In the genomic region with DNA sequence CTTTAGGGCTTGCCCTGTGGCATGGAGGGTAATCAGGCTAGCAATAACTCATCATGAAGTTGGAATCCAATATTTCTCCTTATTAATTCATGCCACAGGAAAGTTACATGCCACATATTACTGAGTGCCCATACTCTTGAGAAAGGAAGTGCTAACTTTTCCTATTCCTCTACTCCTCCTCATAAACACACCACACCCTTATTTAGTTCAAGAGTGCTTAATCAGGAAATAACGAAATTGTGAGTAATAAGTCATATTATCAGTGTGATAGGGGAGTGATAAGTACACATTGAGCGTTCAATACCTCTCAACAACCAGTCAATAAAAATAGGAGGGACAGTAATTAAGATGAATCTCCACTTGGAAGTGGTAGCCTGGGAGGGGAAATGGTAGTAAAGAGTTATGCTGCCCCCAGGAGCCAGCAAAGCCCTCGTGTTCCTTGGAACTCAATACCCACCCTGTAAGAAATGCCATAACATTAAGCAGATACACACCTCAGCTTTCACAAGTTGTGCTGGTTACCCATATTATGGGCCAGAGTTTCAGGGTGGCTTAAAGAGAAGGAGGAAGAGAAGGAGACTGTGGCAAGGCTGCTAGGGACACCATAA, we compare ENCODE assay signal across 28 cellular contexts.
DNase-seq lines count a peak whose midpoint lies in the region; ATAC-seq, FAIRE-seq and TF ChIP-seq lines count a peak whose summit lies in the region.
"Had no signal": no experiment of that assay in that cellular context is flagged by ENCODE, and none has a peak within 500 bp of the region (broad histone marks: within the 10 kb centered on the region; RNA-seq: fewer than 3 reads in every experiment).

No MANE protein-coding gene starts in this region.

- no peak overlapping the region for H3K27ac Mint-ChIP-seq in GM23338
- H3K27ac Mint-ChIP-seq: activated naive CD8-positive, alpha-beta T cell treated with anti-CD3 and anti-CD28 coated beads, Interleukin-2, amount 10 ng/mL, durations not matched to agents 7 days and 5 days; activated T-helper 2 cell treated with anti-CD3 and anti-CD28 coated beads, Interferon-gamma antibody, Interleukin-2, Interleukin-4, amounts not matched to agents 10 μg/mL and 5 μg/mL and 100 μg/mL, durations not matched to agents 14 hours and 24 hours and 36 hours; CD8-positive, alpha-beta T cell had no signal

- POLR2A ChIA-PET in PC-3 (lab: Charles Lee; ENCODE audit: unreplicated experiment) = no interaction called here
- POLR2A ChIA-PET in endothelial cell of umbilical vein (lab: Charles Lee) = no interaction called here

- no peaks in the 10 kb centered on the region for H3K4me1 ChIP-seq in GM23338 (ENCODE audit: insufficient read depth)
- 0 out of 2 replicates have a peak, but pooled peaks cover 5% of the 10 kb centered on the region for H3K4me1 ChIP-seq in PC-3 (ENCODE audit: insufficient read depth, low read length)
- peaks cover 22% of the 10 kb centered on the region for H3K4me1 ChIP-seq in endothelial cell of umbilical vein (ENCODE audit: control insufficient read depth, extremely low read depth, insufficient read depth, low read length)
- peaks cover 4% of the 10 kb centered on the region for H3K4me1 ChIP-seq in psoas muscle
- H3K4me1 ChIP-seq: spleen had no signal

- H3K27me3 ChIP-seq in GM23338 (ENCODE audit: insufficient read depth) = no peaks in the 10 kb centered on the region
- no peaks in the 10 kb centered on the region for H3K27me3 ChIP-seq in PC-3 (ENCODE audit: low read length)
- H3K27me3 ChIP-seq in endothelial cell of umbilical vein (ENCODE audit: control insufficient read depth in 2 of 2, insufficient read depth in 2 of 2, low read length in 2 of 2) = no peaks in the 10 kb centered on the region
- H3K27me3 ChIP-seq in psoas muscle (ENCODE audit: insufficient read depth in 3 of 3, low read length in 2 of 3) = no peaks in the 10 kb centered on the region
- H3K27me3 ChIP-seq: heart right ventricle, spleen, thyroid gland had no signal

- CTCF ChIA-PET in PC-3 (lab: Charles Lee) = no interaction called here
- CTCF ChIA-PET in endothelial cell of umbilical vein (lab: Charles Lee) = no interaction called here

- intact Hi-C loops in PC-3 (cut with micrococcal nuclease) = no loop called here
- intact Hi-C loops in endothelial cell of umbilical vein (cut with micrococcal nuclease) = loop anchor here (2.0 to 5.0 kb wide), 3 partner anchors 15 to 870 kb away; a partner anchor contains a TSS
- intact Hi-C loops in psoas muscle (cut with DNase I) = no loop called here
- intact Hi-C loops in posterior vena cava (cut with DNase I) = no loop called here

- no peaks in the 10 kb centered on the region for H3K9me1 ChIP-seq in endothelial cell of umbilical vein (replicated peaks; ENCODE audit: control insufficient read depth, extremely low read depth, insufficient read depth, low read length)

- no peak for ATAC-seq in GM23338
- ATAC-seq in PC-3 = peak; percentile 51
- no peak for ATAC-seq in psoas muscle
- ATAC-seq: CD8-positive, alpha-beta T cell; HepG2; left ventricle myocardium superior; stimulated activated naive CD8-positive, alpha-beta T cell treated with anti-CD3 and anti-CD28 coated beads, Interleukin-15, Interleukin-2, amounts not matched to agents 100 U/mL and 50 U/mL, for 24 hours had no signal

- H3K36me3 Mint-ChIP-seq in GM23338 (ENCODE audit: low read depth) = peaks cover 10% of the 10 kb centered on the region
- H3K36me3 Mint-ChIP-seq: activated naive CD8-positive, alpha-beta T cell treated with anti-CD3 and anti-CD28 coated beads, Interleukin-2, amount 10 ng/mL, durations not matched to agents 7 days and 5 days; CD8-positive, alpha-beta T cell had no signal

- dilution Hi-C loops in endothelial cell of umbilical vein (cut with MboI; ENCODE audit: extremely low pct_ligation_motif_present, low sequenced_read_pairs) = no loop called here

- H3K9ac ChIP-seq in PC-3 (ENCODE audit: low read length) = no peak overlapping the region
- no peak overlapping the region for H3K9ac ChIP-seq in endothelial cell of umbilical vein (replicated peaks; ENCODE audit: extremely low read depth, insufficient read depth, low read length)
- H3K9ac ChIP-seq: SK-N-SH had no signal

- H3K4me3 ChIP-seq in GM23338 (no peak overlapping the region), PC-3 (ENCODE audit: low read length) (no peak overlapping the region), endothelial cell of umbilical vein (replicated peaks in 1 of 3; ENCODE audit: insufficient read depth in 1 of 3, low read depth in 1 of 3, low read length in 3 of 3) (no peak overlapping the region), psoas muscle (no peak overlapping the region)
- H3K4me3 ChIP-seq: heart right ventricle, spleen, thyroid gland had no signal

- TF ChIP-seq CTCF in GM23338 (conservative IDR thresholded peaks at IDR 0.05; ENCODE audit: low read depth in 2 of 2) (peak; percentile 29 to 55), PC-3 (conservative IDR thresholded peaks at IDR 0.05; ENCODE audit: low read depth, low read length) (peak; percentile 31; the same call in 1 of the 2 replicates), endothelial cell of umbilical vein (IDR thresholded peaks at IDR 0.05; ENCODE audit: extremely low read depth in 1 of 2, insufficient read depth in 1 of 2, low read depth in 1 of 2, low read length in 2 of 2) (peak in 1 of 2 donors; percentile 14), psoas muscle (IDR thresholded peaks at IDR 0.05) (peak; percentile 6)

- 50 to 53% (median 51%) methylated on average over 3 of the region's 3 CpGs for whole genome bisulfite sequencing in psoas muscle, 3 donors

- no peaks in the 10 kb centered on the region for H3K27me3 Mint-ChIP-seq in GM23338 (ENCODE audit: insufficient read depth, low read depth, poor library complexity)
- H3K27me3 Mint-ChIP-seq: activated naive CD8-positive, alpha-beta T cell treated with anti-CD3 and anti-CD28 coated beads, Interleukin-2, amount 10 ng/mL, durations not matched to agents 7 days and 5 days had no signal

- H3K4me2 ChIP-seq in GM23338 (no peak overlapping the region), PC-3 (ENCODE audit: low read length) (no peak overlapping the region), endothelial cell of umbilical vein (ENCODE audit: insufficient read depth, low read length) (peak overlapping the region; percentile 64)
- H3K4me2 ChIP-seq: SK-N-SH had no signal

- no peaks in the 10 kb centered on the region for H3K36me3 ChIP-seq in GM23338 (ENCODE audit: insufficient read depth)
- H3K36me3 ChIP-seq in PC-3 (ENCODE audit: low read depth, low read length) = no peaks in the 10 kb centered on the region
- H3K36me3 ChIP-seq in endothelial cell of umbilical vein (ENCODE audit: control insufficient read depth in 2 of 2, extremely low read depth in 1 of 2, insufficient read depth in 2 of 2, low read length in 2 of 2) = no peaks in the 10 kb centered on the region
- no peaks in the 10 kb centered on the region for H3K36me3 ChIP-seq in psoas muscle (ENCODE audit: insufficient read depth in 1 of 2, low read depth in 1 of 2)
- H3K36me3 ChIP-seq: heart right ventricle, spleen, thyroid gland had no signal

- H3K4me1 Mint-ChIP-seq in GM23338 = peaks cover 3% of the 10 kb centered on the region; the same call in 1 of the 3 replicates
- H3K4me1 Mint-ChIP-seq: activated naive CD8-positive, alpha-beta T cell treated with anti-CD3 and anti-CD28 coated beads, Interleukin-2, amount 10 ng/mL, durations not matched to agents 7 days and 5 days had no signal

- H3K4me3 Mint-ChIP-seq in GM23338 = no peak overlapping the region
- H3K4me3 Mint-ChIP-seq: activated naive CD8-positive, alpha-beta T cell treated with anti-CD3 and anti-CD28 coated beads, Interleukin-2, amount 10 ng/mL, durations not matched to agents 7 days and 5 days; CD8-positive, alpha-beta T cell had no signal

- H2AFZ ChIP-seq in GM23338 = no peak overlapping the region
- no peak overlapping the region for H2AFZ ChIP-seq in PC-3 (ENCODE audit: low read length)
- H2AFZ ChIP-seq in endothelial cell of umbilical vein (ENCODE audit: low read depth, low read length) = peak overlapping the region; percentile 95

- DNase-seq in GM23338 (ENCODE audit: low spot score) = no peak
- DNase-seq in PC-3 = peak; percentile 3
- peak; percentile 47 for DNase-seq in endothelial cell of umbilical vein (ENCODE audit: low read depth, low spot score)
- DNase-seq in psoas muscle = no peak
- DNase-seq in posterior vena cava (ENCODE audit: low spot score) = no peak
- no peak for DNase-seq in hepatic stellate cell (ENCODE audit: low spot score)
- no peak for DNase-seq in GDM1 (lab: John Stamatoyannopoulos, UW)
- no peak for DNase-seq in RCC 7860 (ENCODE audit: low spot score)
- DNase-seq: activated naive CD8-positive, alpha-beta T cell treated with anti-CD3 and anti-CD28 coated beads, Interleukin-2, amount 10 ng/mL, durations not matched to agents 7 days and 5 days; CD8-positive, alpha-beta T cell; DMS53; heart right ventricle; left ventricle myocardium superior; NCI-H1105; NCI-H2107; NCI-H510A; NK-92 treated with Interleukin-12 subunit alpha and Interleukin-12 subunit beta, amount 100 ng/mL, for 24 hours; RPMI8226; SK-N-SH; spleen; stimulated activated CD4-positive, alpha-beta T cell treated with anti-CD3 and anti-CD28 coated beads, Interleukin-4, amount 100 ng/mL, for 1 hour; stimulated activated naive CD8-positive, alpha-beta T cell treated with anti-CD3 and anti-CD28 coated beads, Interleukin-15, Interleukin-2, amounts not matched to agents 100 U/mL and 50 U/mL, for 24 hours; thyroid gland had no signal

- H3K9me3 ChIP-seq in PC-3 (ENCODE audit: low read length) (no peaks in the 10 kb centered on the region), endothelial cell of umbilical vein (replicated peaks; ENCODE audit: control insufficient read depth, insufficient read depth, low read length) (no peaks in the 10 kb centered on the region), psoas muscle (no peaks in the 10 kb centered on the region)
- H3K9me3 ChIP-seq: heart right ventricle, SK-N-SH, thyroid gland had no signal

- no peaks in the 10 kb centered on the region for H4K20me1 ChIP-seq in GM23338 (replicated peaks; ENCODE audit: insufficient read depth)
- H4K20me1 ChIP-seq in PC-3 (ENCODE audit: low read length) = no peaks in the 10 kb centered on the region
- H4K20me1 ChIP-seq in endothelial cell of umbilical vein (replicated peaks; ENCODE audit: control insufficient read depth, extremely low read depth, insufficient read depth, low read length) = no peaks in the 10 kb centered on the region

- H3K9me2 ChIP-seq in GM23338 (ENCODE audit: insufficient read depth) (0 out of 2 replicates have a peak, but pooled peaks cover 4% of the 10 kb centered on the region), PC-3 (replicated peaks; ENCODE audit: low read length) (no peaks in the 10 kb centered on the region)
- H3K9me2 ChIP-seq: SK-N-SH had no signal

- FAIRE-seq in endothelial cell of umbilical vein (lab: Jason Lieb, UNC) (peak; percentile 48), RCC 7860 (lab: Jason Lieb, UNC) (no peak)
- FAIRE-seq: GM12891, GM19239, HepG2 had no signal

- BruUV-seq in PC-3 (replicated peaks; lab: Mats Ljungman, UMichigan) = no TSS peak
- BruUV-seq in endothelial cell of umbilical vein (replicated peaks; lab: Mats Ljungman, UMichigan) = no TSS peak

- H3K79me2 ChIP-seq in GM23338 (replicated peaks; ENCODE audit: insufficient read depth) (no peaks in the 10 kb centered on the region), PC-3 (ENCODE audit: low read length) (no peaks in the 10 kb centered on the region), endothelial cell of umbilical vein (ENCODE audit: control insufficient read depth, insufficient read depth, low read length) (no peaks in the 10 kb centered on the region)

- TF ChIP-seq POLR2A in endothelial cell of umbilical vein (IDR thresholded peaks at IDR 0.05; ENCODE audit: low read depth, low read length) = no peak

- H3F3A ChIP-seq in GM23338 (replicated peaks; ENCODE audit: low read depth) = no peaks in the 10 kb centered on the region
- H3F3A ChIP-seq in PC-3 (ENCODE audit: low read length, unreplicated experiment) = no peaks in the 10 kb centered on the region

- H3K27ac ChIP-seq in GM23338 (ENCODE audit: low read depth) = no peak overlapping the region
- no peak overlapping the region for H3K27ac ChIP-seq in PC-3 (ENCODE audit: low read length)
- peak overlapping the region; percentile 5 for H3K27ac ChIP-seq in endothelial cell of umbilical vein (ENCODE audit: insufficient read depth, low read depth, low read length)
- H3K27ac ChIP-seq in psoas muscle = no peak overlapping the region
- H3K27ac ChIP-seq: heart right ventricle, spleen, thyroid gland, VCaP had no signal

- peaks cover 14% of the 10 kb centered on the region for H3K9me3 Mint-ChIP-seq in GM23338
- H3K9me3 Mint-ChIP-seq: activated T-helper 2 cell treated with anti-CD3 and anti-CD28 coated beads, Interferon-gamma antibody, Interleukin-2, Interleukin-4, amounts not matched to agents 10 μg/mL and 5 μg/mL and 100 μg/mL, durations not matched to agents 14 hours and 24 hours and 36 hours had no signal

Comparison
In these comparisons a context has a peak if more than half of its experiments do, and no peak if none do; other contexts are left out.
1. DNase-seq: peak in PC-3 (single experiment) and endothelial cell of umbilical vein (single experiment); none in GM23338 (single experiment), psoas muscle (0 of 2), posterior vena cava (single experiment), hepatic stellate cell (single experiment), GDM1 (single experiment) and RCC 7860 (single experiment).